15 cellular contexts compared by ENCODE assay signal in the genomic region with DNA sequence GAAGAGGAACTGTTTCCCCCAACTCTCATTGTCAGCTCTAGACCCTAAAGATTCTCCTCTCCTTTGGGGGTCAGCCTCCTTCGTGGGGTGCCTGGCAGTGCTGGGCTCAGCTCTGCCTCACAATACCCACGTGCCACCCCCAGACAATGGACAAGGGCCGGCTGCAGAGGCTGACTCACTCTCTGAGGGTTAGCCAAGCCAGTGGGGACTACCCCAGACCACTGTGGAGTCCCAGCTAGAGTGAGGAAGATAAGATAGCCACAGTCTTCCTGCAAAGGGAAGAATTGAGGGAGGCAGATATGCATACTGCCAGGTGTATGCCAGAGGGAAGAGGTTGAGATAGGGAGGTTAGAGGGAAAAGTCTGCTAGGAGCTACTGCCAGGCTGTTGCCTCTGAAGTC. TPM values are rescaled to one million over a fixed set of nuclear protein-coding genes. Genes with fewer than 3 reads are reported as not detected.
DNase-seq lines count a peak whose midpoint lies in the region; ATAC-seq and TF ChIP-seq lines count a peak whose summit lies in the region.
"Had no signal": no experiment of that assay in that cellular context is flagged by ENCODE, and none has a peak within 500 bp of the region (broad histone marks: within the 10 kb centered on the region; RNA-seq: fewer than 3 reads in every experiment).

No MANE protein-coding gene starts in this region.

- no peaks in the 10 kb centered on the region for H3K9me3 Mint-ChIP-seq in T-helper 1 cell treated with Interleukin-12 subunit alpha and Interleukin-12 subunit beta and Interleukin-4 antibody, amounts not matched to agents 30 μg/mL and 1 μg/mL, for 36 hours
- H3K9me3 Mint-ChIP-seq: activated naive CD8-positive, alpha-beta T cell treated with anti-CD3 and anti-CD28 coated beads, Interleukin-2, amount 10 ng/mL, durations not matched to agents 7 days and 5 days had no signal

- peak overlapping the region; percentile 8 for H3K27ac Mint-ChIP-seq in T-helper 1 cell treated with Interleukin-12 subunit alpha and Interleukin-12 subunit beta and Interleukin-4 antibody, amounts not matched to agents 30 μg/mL and 1 μg/mL, for 36 hours

- in situ Hi-C loops in astrocyte of the spinal cord (cut with HindIII; ENCODE audit: low sequenced_read_pairs) = no loop called here

- H3K4me3 Mint-ChIP-seq in T-helper 1 cell treated with Interleukin-12 subunit alpha and Interleukin-12 subunit beta and Interleukin-4 antibody, amounts not matched to agents 30 μg/mL and 1 μg/mL, for 36 hours = no peak overlapping the region
- H3K4me3 Mint-ChIP-seq: activated naive CD8-positive, alpha-beta T cell treated with anti-CD3 and anti-CD28 coated beads, Interleukin-2, amount 10 ng/mL, durations not matched to agents 7 days and 5 days had no signal

- H3K4me3 ChIP-seq in astrocyte of the spinal cord (ENCODE audit: low read depth, low read length) (no peak overlapping the region), thoracic aorta (no peak overlapping the region)

- no peaks in the 10 kb centered on the region for H3K9me3 ChIP-seq in thoracic aorta

- H3K36me3 ChIP-seq in thoracic aorta = no peaks in the 10 kb centered on the region

- DNase-seq in T-helper 1 cell = no peak
- peak; percentile 56 for DNase-seq in astrocyte of the spinal cord (ENCODE audit: low read depth, low spot score)
- DNase-seq in thoracic aorta (ENCODE audit: low spot score) = no peak
- DNase-seq in NCI-H128 (lab: John Stamatoyannopoulos, UW; ENCODE audit: unreplicated experiment) = no peak
- no peak for DNase-seq in activated CD8-positive, alpha-beta memory T cell treated with anti-CD3 and anti-CD28 coated beads, Interleukin-2, amount 50 U/mL, for 4 hours
- no peak for DNase-seq in NCI-H1417 treated with DMSO at 0.1 percent for 48 hours (lab: John Stamatoyannopoulos, UW)
- DNase-seq: activated naive CD8-positive, alpha-beta T cell treated with anti-CD3 and anti-CD28 coated beads, Interleukin-2, amount 10 ng/mL, durations not matched to agents 7 days and 5 days; DMS 273 treated with DMSO at 0.1 percent for 48 hours; erythroblast; islet precursor cell; NCI-H1694; NK-92 treated with Interleukin-12 subunit alpha and Interleukin-12 subunit beta, amount 100 ng/mL, for 24 hours had no signal

- ATAC-seq in thoracic aorta (ENCODE audit: insufficient number of reproducible peaks, low FRiP score, low read depth) = no peak

- peaks cover 34% of the 10 kb centered on the region for H3K27me3 Mint-ChIP-seq in T-helper 1 cell treated with Interleukin-12 subunit alpha and Interleukin-12 subunit beta and Interleukin-4 antibody, amounts not matched to agents 30 μg/mL and 1 μg/mL, for 36 hours (ENCODE audit: low read depth)

- H3K27me3 ChIP-seq in layer of hippocampus (ENCODE audit: control insufficient read depth, insufficient read depth, low read length) (no peaks in the 10 kb centered on the region), thoracic aorta (replicated peaks; ENCODE audit: insufficient read depth) (no peaks in the 10 kb centered on the region)

- H3K36me3 Mint-ChIP-seq in T-helper 1 cell treated with Interleukin-12 subunit alpha and Interleukin-12 subunit beta and Interleukin-4 antibody, amounts not matched to agents 30 μg/mL and 1 μg/mL, for 36 hours (ENCODE audit: low read depth) = no peaks in the 10 kb centered on the region
- H3K36me3 Mint-ChIP-seq: activated naive CD8-positive, alpha-beta T cell treated with anti-CD3 and anti-CD28 coated beads, Interleukin-2, amount 10 ng/mL, durations not matched to agents 7 days and 5 days had no signal

- H3K4me1 Mint-ChIP-seq in T-helper 1 cell treated with Interleukin-12 subunit alpha and Interleukin-12 subunit beta and Interleukin-4 antibody, amounts not matched to agents 30 μg/mL and 1 μg/mL, for 36 hours (ENCODE audit: low read depth) = peaks cover 12% of the 10 kb centered on the region

- TF ChIP-seq CTCF in astrocyte of the spinal cord (IDR thresholded peaks at IDR 0.05; ENCODE audit: low read depth, low read length) (no peak), thoracic aorta (IDR thresholded peaks at IDR 0.05) (no peak)

- peak overlapping the region; percentile 98 for H3K27ac ChIP-seq in layer of hippocampus (ENCODE audit: low read depth, low read length)
- peak overlapping the region; percentile 7 to 86 for H3K27ac ChIP-seq in thoracic aorta
- H3K27ac ChIP-seq: 22Rv1 had no signal

- peaks cover 19 to 70% of the 10 kb centered on the region in 2 donors for H3K4me1 ChIP-seq in thoracic aorta (ENCODE audit: control insufficient read depth in 1 of 2, low read depth in 2 of 2)

RNA-seq across cellular contexts. Expression of a gene that starts 13.5 kb away (rescaled TPM):
- total RNA-seq in thoracic aorta = 10 to 100 TPM; 31.7 to 55.4 TPM

RNA-seq across cellular contexts. Expression of a gene that starts 39.7 kb away (rescaled TPM):
- total RNA-seq in thoracic aorta = under 1 TPM in 1 of 2 donors, not detected in 1; 0.14 TPM
